In genomic region chr3:48957006-48957705, GRCh38 we compare ENCODE assay signal across 18 cellular contexts.
"Had no signal": no experiment of that assay in that cellular context is flagged by ENCODE, and none has a peak within 500 bp of the region (broad histone marks: within the 10 kb centered on the region; RNA-seq: fewer than 3 reads in every experiment).

No MANE protein-coding gene starts in this region.

- H3K9ac ChIP-seq: parathyroid adenoma had no signal

- H3K27me3 Mint-ChIP-seq: central memory CD8-positive, alpha-beta T cell; type B pancreatic cell had no signal

- H3K27me3 ChIP-seq: esophagus muscularis mucosa, gastroesophageal sphincter, right lobe of liver, spleen had no signal

- H3K9me3 Mint-ChIP-seq: central memory CD8-positive, alpha-beta T cell; immature natural killer cell; natural killer cell; type B pancreatic cell had no signal

- H3K4me3 ChIP-seq: esophagus muscularis mucosa, gastroesophageal sphincter, prostate gland, right lobe of liver, spleen had no signal

- ATAC-seq: gastroesophageal sphincter, left colon, natural killer cell had no signal

- DNase-seq: effector memory CD4-positive, alpha-beta T cell; immature natural killer cell; kidney; left colon; natural killer cell; retina; spleen; stimulated activated CD4-positive, alpha-beta T cell treated with anti-CD3 and anti-CD28 coated beads, Interleukin-15, amount 100 ng/mL, for 24 hours; stimulated activated CD4-positive, alpha-beta T cell treated with anti-CD3 and anti-CD28 coated beads, Interleukin-1b, Interleukin-23, amount 100 ng/mL, for 48 hours; stimulated activated naive CD4-positive, alpha-beta T cell treated with Interleukin-2 at 50 U/mL for 16 hours had no signal

- H3K9me3 ChIP-seq: esophagus muscularis mucosa, gastroesophageal sphincter, prostate gland, right lobe of liver, spleen had no signal

- H3K27ac ChIP-seq: epithelial cell of prostate, esophagus muscularis mucosa, gastroesophageal sphincter, parathyroid adenoma, prostate gland, right lobe of liver, spleen had no signal

- H3K27ac Mint-ChIP-seq: type B pancreatic cell had no signal

- H3K36me3 ChIP-seq: prostate gland had no signal

- H3K4me3 Mint-ChIP-seq: central memory CD8-positive, alpha-beta T cell; immature natural killer cell; natural killer cell; type B pancreatic cell had no signal

- H3K36me3 Mint-ChIP-seq: natural killer cell had no signal

- H2AFZ ChIP-seq: parathyroid adenoma had no signal

- H3K4me1 ChIP-seq: parathyroid adenoma, prostate gland, right lobe of liver had no signal
